13 cellular contexts compared by ENCODE assay signal in genomic region chr18:57930476-57930875, GRCh38.
DNase-seq lines count a peak whose midpoint lies in the region; ATAC-seq, FAIRE-seq and TF ChIP-seq lines count a peak whose summit lies in the region.
"Had no signal": no experiment of that assay in that cellular context is flagged by ENCODE, and none has a peak within 500 bp of the region (broad histone marks: within the 10 kb centered on the region; RNA-seq: fewer than 3 reads in every experiment).

No MANE protein-coding gene starts in this region.

- TF ChIP-seq CTCF in DOHH2 (IDR thresholded peaks at IDR 0.05; ENCODE audit: low read depth, low read length, poor library complexity, severe bottlenecking) (no peak), keratinocyte (optimal IDR thresholded peaks at IDR 0.05 in 1 of 3, IDR thresholded peaks at IDR 0.05 in 1 of 3, conservative IDR thresholded peaks at IDR 0.05 in 1 of 3; ENCODE audit: extremely low read depth in 1 of 3, insufficient read depth in 2 of 3, low read length in 3 of 3) (no peak), spleen (IDR thresholded peaks at IDR 0.05 in 8 of 11, conservative IDR thresholded peaks at IDR 0.05 in 3 of 11) (no peak), brain microvascular endothelial cell (IDR thresholded peaks at IDR 0.05; ENCODE audit: low read depth, low read length, missing control alignments) (no peak)

- H3K4me3 ChIP-seq in DOHH2 (ENCODE audit: low read length) (peak overlapping the region; percentile 39), keratinocyte (ENCODE audit: control insufficient read depth in 2 of 3, extremely low read depth in 1 of 3, insufficient read depth in 2 of 3, low read depth in 1 of 3, low read length in 3 of 3) (peak overlapping the region in 2 of 3 experiments; percentile 8 to 40), spleen (peak overlapping the region in 4 of 8 donors; percentile 0 to 16 (median 9)), brain microvascular endothelial cell (ENCODE audit: low read depth, low read length) (no peak overlapping the region)
- H3K4me3 ChIP-seq: testis had no signal

- H3K79me2 ChIP-seq in DOHH2 (ENCODE audit: control insufficient read depth, low read length) (no peaks in the 10 kb centered on the region), keratinocyte (ENCODE audit: control insufficient read depth, insufficient read depth, low read length) (no peaks in the 10 kb centered on the region)

- H3K9me1 ChIP-seq in keratinocyte (ENCODE audit: control insufficient read depth, extremely low read depth, insufficient read depth, low read length) = no peaks in the 10 kb centered on the region

- no peaks in the 10 kb centered on the region for H3K36me3 ChIP-seq in DOHH2 (ENCODE audit: control insufficient read depth, low read length)
- H3K36me3 ChIP-seq in keratinocyte (ENCODE audit: control insufficient read depth in 2 of 2, extremely low read depth in 1 of 2, insufficient read depth in 2 of 2, low read length in 2 of 2) = no peaks in the 10 kb centered on the region
- no peaks in the 10 kb centered on the region for H3K36me3 ChIP-seq in spleen
- H3K36me3 ChIP-seq in brain microvascular endothelial cell (replicated peaks) = no peaks in the 10 kb centered on the region

- TF ChIP-seq POLR2A in spleen (IDR thresholded peaks at IDR 0.05) = no peak

- H3K9ac ChIP-seq in keratinocyte (ENCODE audit: control insufficient read depth, extremely low read depth, insufficient read depth, low read length) = no peak overlapping the region

- H3K9me3 ChIP-seq in DOHH2 (ENCODE audit: control insufficient read depth, insufficient read depth, low read length) (no peaks in the 10 kb centered on the region), keratinocyte (ENCODE audit: control insufficient read depth, low read depth, low read length) (no peaks in the 10 kb centered on the region), spleen (peaks cover 0 to 6% (median 0%) of the 10 kb centered on the region in 8 donors)
- H3K9me3 ChIP-seq: testis had no signal

- H2AFZ ChIP-seq in keratinocyte (ENCODE audit: control insufficient read depth, low read length) = peak overlapping the region; percentile 42

- in situ Hi-C loops in brain microvascular endothelial cell (cut with HindIII; ENCODE audit: low pct_ligation_motif_present, low sequenced_read_pairs) = no loop called here

- no peaks in the 10 kb centered on the region for H4K20me1 ChIP-seq in DOHH2 (ENCODE audit: control insufficient read depth, insufficient read depth, low read depth, low read length)
- H4K20me1 ChIP-seq in keratinocyte (ENCODE audit: control insufficient read depth, extremely low read depth, insufficient read depth, low read length) = no peaks in the 10 kb centered on the region

- H3K4me2 ChIP-seq in DOHH2 (ENCODE audit: low read length) (peak overlapping the region; percentile 59), keratinocyte (ENCODE audit: control insufficient read depth, extremely low read depth, insufficient read depth, low read depth, low read length) (peak overlapping the region; percentile 62)

- dilution Hi-C loops in keratinocyte (cut with MboI; ENCODE audit: extremely low pct_ligation_motif_present, low sequenced_read_pairs) = no loop called here

- no peak for ATAC-seq in HG03469 (IDR thresholded peaks at IDR 0.05; ENCODE audit: unreplicated experiment)
- ATAC-seq: activated CD4-positive, alpha-beta T cell treated with anti-CD3 and anti-CD28 coated beads for 36 hours; CD8-positive, alpha-beta T cell; sciatic nerve had no signal

- H3K4me1 ChIP-seq in DOHH2 (ENCODE audit: control insufficient read depth, low read length) = peaks cover 25% of the 10 kb centered on the region
- H3K4me1 ChIP-seq in keratinocyte (ENCODE audit: control insufficient read depth, extremely low read depth, insufficient read depth, low read length) = peaks cover 17% of the 10 kb centered on the region
- H3K4me1 ChIP-seq in spleen = peaks cover 0 to 9% (median 0%) of the 10 kb centered on the region in 6 donors
- H3K4me1 ChIP-seq: testis had no signal

- 0 out of 2 replicates have a peak overlapping the region, but pooled peaks have one; percentile 12 for H3K27ac ChIP-seq in DOHH2 (ENCODE audit: low read depth, low read length)
- no peak overlapping the region for H3K27ac ChIP-seq in keratinocyte (ENCODE audit: control insufficient read depth, insufficient read depth, low read length)
- H3K27ac ChIP-seq in spleen = no peak overlapping the region
- no peak overlapping the region for H3K27ac ChIP-seq in brain microvascular endothelial cell
- H3K27ac ChIP-seq: testis had no signal

- DNase-seq in NAMALWA (ENCODE audit: low spot score) (peak; percentile 47), NCI-H82 treated with DMSO at 0.1 percent for 48 hours (lab: John Stamatoyannopoulos, UW; ENCODE audit: unreplicated experiment) (peak; percentile 36), keratinocyte (ENCODE audit: low read depth, low spot score) (no peak), spleen (no peak), brain microvascular endothelial cell (no peak)
- DNase-seq in activated CD4-positive, alpha-beta T cell treated with anti-CD3 and anti-CD28 coated beads, Interleukin-2, amount 50 U/mL, for 4 hours = no peak
- DNase-seq: activated CD4-positive, alpha-beta T cell treated with anti-CD3 and anti-CD28 coated beads for 36 hours; activated effector memory CD4-positive, alpha-beta T cell treated with Interleukin-2 at 50 U/mL for 16 hours; CD8-positive, alpha-beta T cell; testis had no signal

- intact Hi-C loops in spleen (cut with DNase I; ENCODE audit: low total_unique reads) = no loop called here

- H3F3A ChIP-seq in DOHH2 (ENCODE audit: control insufficient read depth, insufficient read depth) = no peaks in the 10 kb centered on the region

- H3K27me3 ChIP-seq in DOHH2 (ENCODE audit: control insufficient read depth, low read length) (no peaks in the 10 kb centered on the region), keratinocyte (ENCODE audit: control insufficient read depth, extremely low read depth, insufficient read depth, low read length) (no peaks in the 10 kb centered on the region), spleen (replicated peaks in 1 of 7) (no peaks in the 10 kb centered on the region), brain microvascular endothelial cell (replicated peaks) (no peaks in the 10 kb centered on the region)
- H3K27me3 ChIP-seq: testis had no signal

- 64 to 82% (median 67%) methylated on average over 6 of the region's 6 CpGs for WGBS in spleen, 5 donors

- FAIRE-seq in keratinocyte (lab: Jason Lieb, UNC) = peak; percentile 81

- no peaks in the 10 kb centered on the region for H3K9me2 ChIP-seq in DOHH2 (replicated peaks; ENCODE audit: control insufficient read depth, low read length)

Comparison
In these comparisons a context has a peak if more than half of its experiments do, and no peak if none do; other contexts are left out.
1. DNase-seq: peak in NAMALWA (single experiment) and NCI-H82 treated with DMSO at 0.1 percent for 48 hours (single experiment); none in keratinocyte (single experiment), spleen (single experiment), activated CD4-positive, alpha-beta T cell treated with anti-CD3 and anti-CD28 coated beads, Interleukin-2, amount 50 U/mL, for 4 hours (0 of 2) and brain microvascular endothelial cell (single experiment).